In genomic region chr4:163447023-163447422, GRCh38 we compare ENCODE assay signal across 14 cellular contexts. TPM values are rescaled to one million over a fixed set of nuclear protein-coding genes. Genes with fewer than 3 reads are reported as not detected.
"Had no signal": no experiment of that assay in that cellular context is flagged by ENCODE, and none has a peak within 500 bp of the region (broad histone marks: within the 10 kb centered on the region; RNA-seq: fewer than 3 reads in every experiment).

No MANE protein-coding gene starts in this region.

RNA-seq across cellular contexts. Expression of gene TKTL2, which starts 26.5 kb away (rescaled TPM):
- total RNA-seq: activated CD4-positive, alpha-beta memory T cell treated with anti-CD3 and anti-CD28 coated beads for 36 hours; activated CD4-positive, alpha-beta T cell treated with anti-CD3 and anti-CD28 coated beads, Interleukin-2, amount 10 ng/mL, durations not matched to agents 24 days and 14 days; activated CD8-positive, alpha-beta memory T cell treated with anti-CD3 and anti-CD28 coated beads for 36 hours; activated CD8-positive, alpha-beta T cell treated with anti-CD3 and anti-CD28 coated beads for 36 hours; activated naive CD4-positive, alpha-beta T cell treated with anti-CD3 and anti-CD28 coated beads for 36 hours; activated naive CD4-positive, alpha-beta T cell treated with anti-CD3 and anti-CD28 coated beads, Interleukin-2, amount 50 U/mL, for 72 hours; activated naive CD8-positive, alpha-beta T cell treated with anti-CD3 and anti-CD28 coated beads for 36 hours; activated T-cell treated with anti-CD3 and anti-CD28 coated beads, Interleukin-2, amount 50 U/mL, for 4 hours; activated T-cell treated with anti-CD3 and anti-CD28 coated beads, Interleukin-2, amount 50 U/mL, for 72 hours; activated T-helper 1 cell treated with anti-CD3 and anti-CD28 coated beads, Interleukin-12 subunit alpha, Interleukin-12 subunit beta, Interleukin-2, Interleukin-4 antibody, amounts not matched to agents 30 ng/mL and 10 ng/mL and 1 ng/mL, durations not matched to agents 14 hours and 24 hours and 36 hours; activated T-helper 17 cell treated with anti-CD3 and anti-CD28 coated beads, Interleukin-2, amount 50 U/mL, for 72 hours; astrocyte; body of pancreas; cardiac septum had no signal
